15 cellular contexts compared by ENCODE assay signal in genomic region chr17:79072544-79072943, GRCh38. TPM values are rescaled to one million over a fixed set of nuclear protein-coding genes. Genes with fewer than 3 reads are reported as not detected.
"Had no signal": no experiment of that assay in that cellular context is flagged by ENCODE, and none has a peak within 500 bp of the region (broad histone marks: within the 10 kb centered on the region; RNA-seq: fewer than 3 reads in every experiment).

No MANE protein-coding gene starts in this region.

- H3K36me3 ChIP-seq: breast epithelium, prostate gland had no signal

- H3K36me3 Mint-ChIP-seq: activated naive CD8-positive, alpha-beta T cell had no signal

- ATAC-seq: activated CD4-positive, CD25-positive, alpha-beta regulatory T cell treated with anti-CD3 and anti-CD28 coated beads, Interleukin-2, amount 50 U/mL, for 24 hours; stimulated activated naive CD8-positive, alpha-beta T cell treated with anti-CD3 and anti-CD28 coated beads, Interleukin-15, Interleukin-2, amounts not matched to agents 100 U/mL and 50 U/mL, for 24 hours had no signal

- H3K27ac Mint-ChIP-seq: activated naive CD8-positive, alpha-beta T cell; activated T-helper 2 cell treated with anti-CD3 and anti-CD28 coated beads, Interferon-gamma antibody, Interleukin-2, Interleukin-4, amounts not matched to agents 10 μg/mL and 5 μg/mL and 100 μg/mL, durations not matched to agents 14 hours and 24 hours and 36 hours had no signal

- H3K4me3 ChIP-seq: breast epithelium, esophagus squamous epithelium, left ventricle myocardium inferior, prostate gland, suprapubic skin had no signal

- H3K9me3 ChIP-seq: breast epithelium, esophagus squamous epithelium, left ventricle myocardium inferior, prostate gland, suprapubic skin had no signal

- H3K4me1 ChIP-seq: breast epithelium had no signal

- H3K9me3 Mint-ChIP-seq: activated T-helper 2 cell treated with anti-CD3 and anti-CD28 coated beads, Interferon-gamma antibody, Interleukin-2, Interleukin-4, amounts not matched to agents 10 μg/mL and 5 μg/mL and 100 μg/mL, durations not matched to agents 14 hours and 24 hours and 36 hours had no signal

- H3K27ac ChIP-seq: breast epithelium, esophagus squamous epithelium, left ventricle myocardium inferior, suprapubic skin had no signal

- H3K27me3 Mint-ChIP-seq: activated naive CD8-positive, alpha-beta T cell had no signal

- DNase-seq: anterior cingulate cortex; esophagus squamous epithelium; foreskin fibroblast; islet precursor cell; left ventricle myocardium inferior; stimulated activated CD4-positive, alpha-beta T cell treated with anti-CD3 and anti-CD28 coated beads, Interleukin-4, amount 100 ng/mL, for 1 hour; stimulated activated CD8-positive, alpha-beta memory T cell treated with anti-CD3 and anti-CD28 coated beads, Interleukin-4, amount 100 ng/mL, for 48 hours; stimulated activated naive CD8-positive, alpha-beta T cell treated with anti-CD3 and anti-CD28 coated beads, Interleukin-15, Interleukin-2, amounts not matched to agents 100 U/mL and 50 U/mL, for 24 hours; SW 1271 had no signal

- H3K27me3 ChIP-seq: breast epithelium, suprapubic skin had no signal

RNA-seq across cellular contexts. Expression of gene C1QTNF1, which starts 48.6 kb away (rescaled TPM):
- total RNA-seq: activated T-helper 2 cell treated with anti-CD3 and anti-CD28 coated beads, Interferon-gamma antibody, Interleukin-2, Interleukin-4, amounts not matched to agents 10 μg/mL and 5 μg/mL and 100 μg/mL, durations not matched to agents 14 hours and 24 hours and 36 hours had no signal
